8 cellular contexts compared by ENCODE assay signal in the genomic region with DNA sequence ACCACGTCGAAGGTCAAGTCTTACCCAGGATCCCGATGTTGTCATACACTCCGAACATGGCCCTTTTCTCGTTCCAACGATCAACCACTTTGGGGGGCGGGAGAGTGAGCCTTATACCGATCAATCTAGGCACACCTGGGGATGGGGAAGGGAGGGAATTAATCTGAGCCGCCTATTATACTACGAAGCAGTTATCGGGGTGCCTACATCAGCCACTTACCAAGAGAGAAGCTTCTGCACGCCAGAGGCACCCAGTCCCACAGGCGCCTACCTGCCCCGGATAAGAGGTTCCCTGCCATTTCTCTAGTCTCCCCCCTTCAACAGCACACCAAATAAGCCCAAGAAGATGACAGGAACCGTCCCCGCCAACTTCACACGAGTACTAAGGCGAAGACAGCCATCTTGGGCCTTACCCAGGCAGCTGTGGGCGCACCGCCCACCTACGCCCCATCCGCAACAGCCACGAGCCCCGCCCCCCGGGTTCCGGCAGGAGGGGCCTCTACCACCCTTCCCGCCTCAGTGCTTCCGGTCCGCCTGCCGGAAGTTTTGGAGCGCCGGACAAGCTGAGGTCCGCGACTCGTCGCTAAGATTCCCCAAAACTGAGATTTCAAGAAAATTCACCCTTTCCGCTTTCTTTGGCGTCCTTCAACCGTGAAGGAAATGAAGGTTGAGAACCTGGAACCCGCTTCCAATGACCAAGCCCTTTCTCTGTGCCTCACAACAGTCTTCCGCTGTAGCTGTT. TPM values are rescaled to one million over a fixed set of nuclear protein-coding genes. Genes with fewer than 3 reads are reported as not detected.
DNase-seq lines count a peak whose midpoint lies in the region; ATAC-seq and TF ChIP-seq lines count a peak whose summit lies in the region.

Gene MRPL51 (minus strand): TSS at position 425 of the 742 bp plus-strand sequence. CDS start 126 bp downstream, at position 299.

- DNase-seq in DMS 273 treated with DMSO at 0.1 percent for 48 hours (lab: John Stamatoyannopoulos, UW), result peak; percentile 75
- peak; percentile 45 for DNase-seq in OCI-M2 (lab: John Stamatoyannopoulos, UW; ENCODE audit: unreplicated experiment)
- DNase-seq in activated T-cell treated with anti-CD3 and anti-CD28 coated beads for 4 hours, result peak; percentile 96
- peak; percentile 97 for DNase-seq in epithelial cell of esophagus (ENCODE audit: low read depth)
- peak; percentile 99 for DNase-seq in stimulated activated CD8-positive, alpha-beta memory T cell treated with anti-CD3 and anti-CD28 coated beads, Interleukin-2, amount 100 ng/mL, for 48 hours (ENCODE audit: low read depth in 2 of 2)

- no peak for TF ChIP-seq CTCF in epithelial cell of esophagus (IDR thresholded peaks at IDR 0.05; ENCODE audit: insufficient read depth, low read depth, low read length, missing control alignments)

- peak; percentile 54 for ATAC-seq in GM21529 (IDR thresholded peaks at IDR 0.05; ENCODE audit: unreplicated experiment)

- H3K9me3 ChIP-seq in mononuclear cell (ENCODE audit: low read depth, low read length), result no peaks in the 10 kb centered on the region

- H3K4me3 ChIP-seq in epithelial cell of esophagus (ENCODE audit: low read length) (peak within 1 kb of the TSS; percentile 89), mononuclear cell (ENCODE audit: low read length) (peak within 1 kb of the TSS; percentile 88)

- TF ChIP-seq EP300 in Ishikawa (IDR thresholded peaks at IDR 0.05; ENCODE audit: borderline replicate concordance), result peak; percentile 6; the same call in 1 of the 2 replicates

- no peaks in the 10 kb centered on the region for H3K27me3 ChIP-seq in mononuclear cell (ENCODE audit: insufficient read depth, low read length)

- H3K4me1 ChIP-seq in mononuclear cell (ENCODE audit: insufficient read depth, low read length), result peaks cover 35% of the 10 kb centered on the region

- TF ChIP-seq RAD21 in Ishikawa (IDR thresholded peaks at IDR 0.05; ENCODE audit: low read depth), result no peak

TF ChIP-seq in Ishikawa, 13 proteins besides CTCF, POLR2A, EP300 and RAD21:
- peak; percentile 79 for TF ChIP-seq CREB1 (IDR thresholded peaks at IDR 0.05; ENCODE audit: low read depth)
- no peak for TF ChIP-seq CEBPB (IDR thresholded peaks at IDR 0.05)
- peak; percentile 87 for TF ChIP-seq TAF1 (IDR thresholded peaks at IDR 0.05; ENCODE audit: low read depth)
- no peak for TF ChIP-seq REST (IDR thresholded peaks at IDR 0.05; ENCODE audit: low read depth)
- peak; percentile 30; the same call in 1 of the 2 replicates for TF ChIP-seq TCF12 (IDR thresholded peaks at IDR 0.05; ENCODE audit: low read depth)
- TF ChIP-seq USF1 (IDR thresholded peaks at IDR 0.05), result no peak; the same call in 1 of the 2 replicates
- no peak for TF ChIP-seq FOXM1 (IDR thresholded peaks at IDR 0.05; ENCODE audit: borderline replicate concordance, low read depth)
- TF ChIP-seq, protein P1, sequence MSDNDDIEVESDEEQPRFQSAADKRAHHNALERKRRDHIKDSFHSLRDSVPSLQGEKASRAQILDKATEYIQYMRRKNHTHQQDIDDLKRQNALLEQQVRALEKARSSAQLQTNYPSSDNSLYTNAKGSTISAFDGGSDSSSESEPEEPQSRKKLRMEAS (IDR thresholded peaks at IDR 0.05), result peak; percentile 54; the same call in 1 of the 2 replicates
- no peak for TF ChIP-seq NFIC (IDR thresholded peaks at IDR 0.05)
- TF ChIP-seq YY1 (IDR thresholded peaks at IDR 0.05; ENCODE audit: low read depth), result peak; percentile 97
- no peak for TF ChIP-seq TEAD4 (IDR thresholded peaks at IDR 0.05)
- TF ChIP-seq ZBTB7A (IDR thresholded peaks at IDR 0.05; ENCODE audit: low read depth), result no peak
- TF ChIP-seq EGR1 (IDR thresholded peaks at IDR 0.05), result peak; percentile 85
TF ChIP-seq in Ishikawa: peak in this region for 6.

RNA-seq across cellular contexts. Expression of gene MRPL51, which starts in this region (rescaled TPM):
- total RNA-seq in mononuclear cell, result 14.7 TPM

Comparison
In these comparisons a context has a peak if more than half of its experiments do, and no peak if none do; other contexts are left out.
1. Peak in every context shown above with its lines: DNase-seq, ATAC-seq and H3K4me3 ChIP-seq.
2. DNase-seq: peak in every context shown above with its lines; median percentile 99 in stimulated activated CD8-positive, alpha-beta memory T cell treated with anti-CD3 and anti-CD28 coated beads, Interleukin-2, amount 100 ng/mL, for 48 hours; 97 in epithelial cell of esophagus; 96 in activated T-cell treated with anti-CD3 and anti-CD28 coated beads for 4 hours; 75 in DMS 273 treated with DMSO at 0.1 percent for 48 hours; 45 in OCI-M2.